Comparison of ENCODE assay signal across 8 cellular contexts in genomic region chr12:101823891-101824290, GRCh38. TPM values are rescaled to one million over a fixed set of nuclear protein-coding genes. Genes with fewer than 3 reads are reported as not detected.
DNase-seq lines count a peak whose midpoint lies in the region; ATAC-seq and TF ChIP-seq lines count a peak whose summit lies in the region.

No MANE protein-coding gene starts in this region.

- H3K4me3 Mint-ChIP-seq in natural killer cell, result peak overlapping the region; percentile 79

- DNase-seq in A172 (ENCODE audit: low spot score), result peak; percentile 59
- peak; percentile 79 for DNase-seq in NCI-H524 treated with DMSO at 0.1 percent for 48 hours (lab: John Stamatoyannopoulos, UW)
- peak; percentile 47 for DNase-seq in activated CD8-positive, alpha-beta memory T cell treated with anti-CD3 and anti-CD28 coated beads, Interleukin-2, amount 50 U/mL, for 1 hour (ENCODE audit: extremely low read depth)
- DNase-seq in epithelial cell of esophagus (ENCODE audit: low read depth), result peak; percentile 26
- DNase-seq in natural killer cell, result peak; percentile 53
- DNase-seq in superior temporal gyrus (ENCODE audit: extremely low spot score), result peak; percentile 75

- no peaks in the 10 kb centered on the region for H3K9me3 Mint-ChIP-seq in natural killer cell

- ATAC-seq in GM18508 (IDR thresholded peaks at IDR 0.05; ENCODE audit: insufficient read depth, unreplicated experiment) (peak; percentile 61), HG02943 (IDR thresholded peaks at IDR 0.05; ENCODE audit: low read depth, unreplicated experiment) (peak; percentile 68), natural killer cell (peak; percentile 92 to 97 (median 96))

- peaks cover 88 to 92% of the 10 kb centered on the region in 2 donors for H3K4me1 Mint-ChIP-seq in natural killer cell

- intact Hi-C loops in natural killer cell (cut with micrococcal nuclease), result loop anchor here (2.0 kb wide), 1 partner anchor 53 kb away; the partner anchor contains the start of gene DRAM1

- TF ChIP-seq CTCF in epithelial cell of esophagus (IDR thresholded peaks at IDR 0.05; ENCODE audit: insufficient read depth, low read depth, low read length, missing control alignments) (peak; percentile 36), natural killer cell (IDR thresholded peaks at IDR 0.05) (peak; percentile 45)

- no peaks in the 10 kb centered on the region for H3K36me3 Mint-ChIP-seq in natural killer cell

- H3K27me3 Mint-ChIP-seq in natural killer cell (ENCODE audit: low read depth in 2 of 2), result no peaks in the 10 kb centered on the region

- no peak overlapping the region for H3K4me3 ChIP-seq in epithelial cell of esophagus (ENCODE audit: low read length)

- H3K27ac Mint-ChIP-seq in natural killer cell, result peak overlapping the region; percentile 84 to 90

RNA-seq across cellular contexts. Expression of gene GNPTAB, which starts 6.9 kb away (rescaled TPM):
- total RNA-seq in A172 (2014; rRNA removed; shearing (Covaris generic)), result 15.6 and 19.0 TPM in 2 replicates
- total RNA-seq in natural killer cell, result 100 to 1,000 TPM; 260 to 285 (median 262) TPM

RNA-seq across cellular contexts. Expression of gene DRAM1, which starts 53.5 kb away (rescaled TPM):
- total RNA-seq in A172 (2014; rRNA removed; shearing (Covaris generic)), result 32.6 and 37.3 TPM in 2 replicates
- 10 to 100 TPM in 1 of 3 donors, 1 to 10 TPM in 2; 9.8 to 10.5 (median 10.0) TPM for total RNA-seq in natural killer cell

Comparison
In these comparisons a context has a peak if more than half of its experiments do, and no peak if none do; other contexts are left out.
1. DNase-seq: peak in every context shown above with its lines; median percentile 79 in NCI-H524 treated with DMSO at 0.1 percent for 48 hours; 75 in superior temporal gyrus; 59 in A172; 53 in natural killer cell; 47 in activated CD8-positive, alpha-beta memory T cell treated with anti-CD3 and anti-CD28 coated beads, Interleukin-2, amount 50 U/mL, for 1 hour; 26 in epithelial cell of esophagus.
2. RNA of gene GNPTAB, which starts 6.9 kb away (total RNA-seq): 260 to 285 TPM in natural killer cell; 15.6 to 19.0 TPM in A172; every median in the first group is over 10 times any median in the second.
3. Peak in every context shown above with its lines, with median percentiles within 50 percentile points of each other: ATAC-seq.